In genomic region chr7:46660402-46660801, GRCh38 we compare ENCODE assay signal across 16 cellular contexts.
DNase-seq lines count a peak whose midpoint lies in the region; ATAC-seq, FAIRE-seq and TF ChIP-seq lines count a peak whose summit lies in the region.
"Had no signal": no experiment of that assay in that cellular context is flagged by ENCODE, and none has a peak within 500 bp of the region (broad histone marks: within the 10 kb centered on the region; RNA-seq: fewer than 3 reads in every experiment).

No MANE protein-coding gene starts in this region.

- no TSS peak for BruUV-seq in GM12878 (replicated peaks; lab: Mats Ljungman, UMichigan)

- peak in 1 of 2 experiments; percentile 68; a peak in 1 of 4 replicates for TF ChIP-seq EP300 in GM12878 (IDR thresholded peaks at IDR 0.05; ENCODE audit: borderline replicate concordance in 1 of 2, control insufficient read depth in 1 of 2, low read depth in 2 of 2, low read length in 2 of 2)

- H3K4me1 ChIP-seq in GM12878 (ENCODE audit: control insufficient read depth, insufficient read depth, low read length) (no peaks in the 10 kb centered on the region), neural progenitor cell (no peaks in the 10 kb centered on the region)
- H3K4me1 ChIP-seq in CD8-positive, alpha-beta T cell (ENCODE audit: insufficient read depth, low read length): no peaks in the 10 kb centered on the region
- H3K4me1 ChIP-seq: SJSA1 had no signal

- POLR2A ChIA-PET in GM12878 (lab: Charles Lee): interaction anchor here (1.1 kb wide), 1 partner anchor 13 kb away, joined by 3 read pairs; no protein-coding TSS in a partner anchor
- POLR2A ChIA-PET in CD8-positive, alpha-beta T cell (lab: Charles Lee): no interaction called here
- POLR2A ChIA-PET in activated CD4-positive, alpha-beta T cell treated with anti-CD3 and anti-CD28 coated beads, Interleukin-2, amount 10 ng/mL, durations not matched to agents 7 days and 5 days (lab: Charles Lee): no interaction called here

- no peaks in the 10 kb centered on the region for H3F3A ChIP-seq in neural progenitor cell (ENCODE audit: low read depth)

- intact Hi-C loops in GM12878 (cut with micrococcal nuclease; ENCODE audit: unreplicated experiment): loop anchor here (10.0 kb wide), 1 partner anchor 736 kb away; the partner anchor contains the start of gene IGFBP3
- intact Hi-C loops in CD8-positive, alpha-beta T cell (cut with DNase I, micrococcal nuclease): no loop called here

- ATAC-seq in GM12878: peak; percentile 28
- ATAC-seq in CD8-positive, alpha-beta T cell: no peak
- ATAC-seq in GM21360 (IDR thresholded peaks at IDR 0.05; ENCODE audit: unreplicated experiment): no peak

- H3K4me2 ChIP-seq in GM12878 (ENCODE audit: control insufficient read depth, insufficient read depth): no peak overlapping the region
- H3K4me2 ChIP-seq in neural progenitor cell: no peak overlapping the region

- RAD21 ChIA-PET in GM12878 (lab: Charles Lee; ENCODE audit: unreplicated experiment): interaction anchor here (0.9 to 4.5 kb wide), 9 partner anchors 8 to 302 kb away, joined by 3 to 42 read pairs (median 3); no protein-coding TSS in a partner anchor

- in situ Hi-C loops in GM12878 (cut with MboI): no loop called here

- TF ChIP-seq RAD21 in GM12878 (IDR thresholded peaks at IDR 0.05; ENCODE audit: insufficient read depth, low read depth, low read length): no peak

- TF ChIP-seq CTCF in AG10803 (conservative IDR thresholded peaks at IDR 0.05; ENCODE audit: low read length): no peak
- TF ChIP-seq CTCF in GM12878 (IDR thresholded peaks at IDR 0.05 in 2 of 3, conservative IDR thresholded peaks at IDR 0.05 in 1 of 3; ENCODE audit: control insufficient read depth in 2 of 3, extremely low read depth in 1 of 3, insufficient read depth in 1 of 3, low read depth in 3 of 3, low read length in 3 of 3): no peak
- no peak for TF ChIP-seq CTCF in neural progenitor cell (IDR thresholded peaks at IDR 0.05)
- no peak for TF ChIP-seq CTCF in CD8-positive, alpha-beta T cell (IDR thresholded peaks at IDR 0.05)

- H3K4me1 Mint-ChIP-seq in neural progenitor cell: peaks cover 8% of the 10 kb centered on the region
- H3K4me1 Mint-ChIP-seq in CD8-positive, alpha-beta T cell (ENCODE audit: low read depth): no peaks in the 10 kb centered on the region
- H3K4me1 Mint-ChIP-seq in activated CD4-positive, alpha-beta T cell treated with anti-CD3 and anti-CD28 coated beads, Interleukin-2, amount 10 ng/mL, durations not matched to agents 7 days and 5 days: no peaks in the 10 kb centered on the region
- H3K4me1 Mint-ChIP-seq: CD14-positive monocyte had no signal

- H3K9ac ChIP-seq in GM12878 (ENCODE audit: control insufficient read depth, insufficient read depth, low read length) (no peak overlapping the region), neural progenitor cell (no peak overlapping the region)

- H3K4me3 ChIP-seq in AG10803 (ENCODE audit: low read length): no peak overlapping the region
- no peak overlapping the region for H3K4me3 ChIP-seq in GM12878
- no peak overlapping the region for H3K4me3 ChIP-seq in neural progenitor cell
- no peak overlapping the region for H3K4me3 ChIP-seq in CD8-positive, alpha-beta T cell (ENCODE audit: low read depth, low read length)
- H3K4me3 ChIP-seq: SJSA1 had no signal

- H4K20me1 ChIP-seq in GM12878 (ENCODE audit: control insufficient read depth, insufficient read depth): no peaks in the 10 kb centered on the region
- H4K20me1 ChIP-seq in neural progenitor cell (ENCODE audit: low read depth): no peaks in the 10 kb centered on the region

- H3K27ac Mint-ChIP-seq in neural progenitor cell: no peak overlapping the region
- no peak overlapping the region for H3K27ac Mint-ChIP-seq in CD8-positive, alpha-beta T cell
- H3K27ac Mint-ChIP-seq in activated CD4-positive, alpha-beta T cell treated with anti-CD3 and anti-CD28 coated beads, Interleukin-2, amount 10 ng/mL, durations not matched to agents 7 days and 5 days: no peak overlapping the region
- H3K27ac Mint-ChIP-seq: CD14-positive monocyte had no signal

- WGBS in GM12878 (ENCODE audit: insufficient coverage, insufficient replicate concordance, low lambda C conversion rate, missing lambda C conversion rate): 25% methylated on average over 2 of the region's 2 CpGs

- H3K4me3 Mint-ChIP-seq in neural progenitor cell: no peak overlapping the region
- no peak overlapping the region for H3K4me3 Mint-ChIP-seq in CD8-positive, alpha-beta T cell
- H3K4me3 Mint-ChIP-seq in activated CD4-positive, alpha-beta T cell treated with anti-CD3 and anti-CD28 coated beads, Interleukin-2, amount 10 ng/mL, durations not matched to agents 7 days and 5 days: no peak overlapping the region
- H3K4me3 Mint-ChIP-seq: CD14-positive monocyte had no signal

- no peak overlapping the region for H2AFZ ChIP-seq in GM12878 (ENCODE audit: control insufficient read depth, low read depth, low read length)
- H2AFZ ChIP-seq in neural progenitor cell (replicated peaks): peak overlapping the region; percentile 11

- no peak overlapping the region for H3K27ac ChIP-seq in GM12878 (ENCODE audit: control insufficient read depth, insufficient read depth)
- no peak overlapping the region for H3K27ac ChIP-seq in neural progenitor cell
- no peak overlapping the region for H3K27ac ChIP-seq in CD8-positive, alpha-beta T cell (ENCODE audit: low read depth, low read length)
- H3K27ac ChIP-seq: SJSA1 had no signal

- DNase-seq in AG10803 (ENCODE audit: low read depth) (peak; percentile 23), HT1080 (ENCODE audit: low read depth) (peak; percentile 18), GM12878 (ENCODE audit: low read depth, low spot score) (no peak), neural progenitor cell (ENCODE audit: low spot score) (no peak)
- no peak for DNase-seq in CD8-positive, alpha-beta T cell
- DNase-seq in activated CD4-positive, alpha-beta T cell treated with anti-CD3 and anti-CD28 coated beads, Interleukin-2, amount 10 ng/mL, durations not matched to agents 7 days and 5 days: no peak
- DNase-seq in effector CD4-positive, alpha-beta T cell: no peak
- DNase-seq: AML-193, COR-L47, NCI-H187, NCI-H526 treated with DMSO at 0.1 percent for 48 hours had no signal

- TF ChIP-seq POLR2A in GM12878 (IDR thresholded peaks at IDR 0.05; ENCODE audit: low read depth, low read length): no peak

- H3K27me3 Mint-ChIP-seq in neural progenitor cell (ENCODE audit: insufficient read depth, low read depth): peaks cover 5% of the 10 kb centered on the region
- no peaks in the 10 kb centered on the region for H3K27me3 Mint-ChIP-seq in CD8-positive, alpha-beta T cell (ENCODE audit: low read depth)
- H3K27me3 Mint-ChIP-seq in activated CD4-positive, alpha-beta T cell treated with anti-CD3 and anti-CD28 coated beads, Interleukin-2, amount 10 ng/mL, durations not matched to agents 7 days and 5 days: no peaks in the 10 kb centered on the region

- H3K79me2 ChIP-seq in GM12878 (ENCODE audit: control insufficient read depth, insufficient read depth, low read length) (no peaks in the 10 kb centered on the region), neural progenitor cell (ENCODE audit: low read depth) (no peaks in the 10 kb centered on the region)

- CTCF ChIA-PET in GM12878 (lab: Yijun Ruan, JAX): interaction anchor here (0.6 to 1.9 kb wide), 6 partner anchors 9 to 117 kb away, joined by 3 to 7 read pairs (median 4); no protein-coding TSS in a partner anchor
- CTCF ChIA-PET in CD8-positive, alpha-beta T cell (lab: Charles Lee): no interaction called here
- CTCF ChIA-PET in activated CD4-positive, alpha-beta T cell treated with anti-CD3 and anti-CD28 coated beads, Interleukin-2, amount 10 ng/mL, durations not matched to agents 7 days and 5 days (lab: Charles Lee): no interaction called here

- SMC1A ChIA-PET in GM12878 (lab: Charles Lee; ENCODE audit: uncharacterized antibody, unreplicated experiment): interaction anchor here (0.8 to 13.0 kb wide), 11 partner anchors 8 to 71 kb away, joined by 3 to 106 read pairs (median 5); no protein-coding TSS in a partner anchor

- H3K36me3 ChIP-seq in GM12878 (ENCODE audit: control insufficient read depth in 2 of 2, insufficient read depth in 2 of 2, low read length in 1 of 2) (no peaks in the 10 kb centered on the region), neural progenitor cell (no peaks in the 10 kb centered on the region)
- H3K36me3 ChIP-seq in CD8-positive, alpha-beta T cell (ENCODE audit: insufficient read depth, low read length): no peaks in the 10 kb centered on the region
- H3K36me3 ChIP-seq: SJSA1 had no signal

- H3K9me3 ChIP-seq in GM12878 (replicated peaks; ENCODE audit: control insufficient read depth, insufficient read depth, low read length) (no peaks in the 10 kb centered on the region), neural progenitor cell (ENCODE audit: low read depth) (no peaks in the 10 kb centered on the region)
- no peaks in the 10 kb centered on the region for H3K9me3 ChIP-seq in CD8-positive, alpha-beta T cell (ENCODE audit: low read length)

- H3K27me3 ChIP-seq in GM12878 (replicated peaks in 1 of 2; ENCODE audit: control insufficient read depth in 2 of 2, insufficient read depth in 2 of 2, low read length in 1 of 2): no peaks in the 10 kb centered on the region
- H3K27me3 ChIP-seq in neural progenitor cell: no peaks in the 10 kb centered on the region
- no peaks in the 10 kb centered on the region for H3K27me3 ChIP-seq in CD8-positive, alpha-beta T cell (ENCODE audit: insufficient read depth, low read length)
- H3K27me3 ChIP-seq: SJSA1 had no signal

- FAIRE-seq in GM12878 (lab: Jason Lieb, UNC): no peak
- FAIRE-seq: A204.1, HTR-8/SVneo had no signal

- H3K9me3 Mint-ChIP-seq in neural progenitor cell: no peaks in the 10 kb centered on the region
- peaks cover 17% of the 10 kb centered on the region for H3K9me3 Mint-ChIP-seq in CD8-positive, alpha-beta T cell
- H3K9me3 Mint-ChIP-seq in activated CD4-positive, alpha-beta T cell treated with anti-CD3 and anti-CD28 coated beads, Interleukin-2, amount 10 ng/mL, durations not matched to agents 7 days and 5 days: peaks cover 7% of the 10 kb centered on the region

- H3K36me3 Mint-ChIP-seq in neural progenitor cell: no peaks in the 10 kb centered on the region
- H3K36me3 Mint-ChIP-seq in CD8-positive, alpha-beta T cell: no peaks in the 10 kb centered on the region
- no peaks in the 10 kb centered on the region for H3K36me3 Mint-ChIP-seq in activated CD4-positive, alpha-beta T cell treated with anti-CD3 and anti-CD28 coated beads, Interleukin-2, amount 10 ng/mL, durations not matched to agents 7 days and 5 days (ENCODE audit: low read depth)
- H3K36me3 Mint-ChIP-seq: CD14-positive monocyte had no signal

TF ChIP-seq in GM12878, 131 proteins besides CTCF, POLR2A, EP300 and RAD21 (continues in another document):
- TF ChIP-seq IRF4 (IDR thresholded peaks at IDR 0.05; ENCODE audit: low read depth, low read length): peak; percentile 31; the same call in 1 of the 2 replicates
- no peak for TF ChIP-seq HDAC2 (IDR thresholded peaks at IDR 0.05)
- no peak for TF ChIP-seq SUPT20H (IDR thresholded peaks at IDR 0.05; ENCODE audit: borderline replicate concordance, control insufficient read depth, low read depth, low read length)
- TF ChIP-seq CEBPB (IDR thresholded peaks at IDR 0.05; ENCODE audit: borderline replicate concordance in 1 of 2, low read depth in 2 of 2, low read length in 2 of 2): no peak
- peak; percentile 60; the same call in 1 of the 2 replicates for TF ChIP-seq ZNF24 (IDR thresholded peaks at IDR 0.05)
- no peak for TF ChIP-seq CHD1 (IDR thresholded peaks at IDR 0.05; ENCODE audit: low read depth, low read length)
- no peak for TF ChIP-seq EGR1 (IDR thresholded peaks at IDR 0.05; ENCODE audit: borderline replicate concordance in 1 of 2, low read depth in 2 of 2, low read length in 2 of 2)

Comparison
In these comparisons a context has a peak if more than half of its experiments do, and no peak if none do; other contexts are left out.
1. DNase-seq: peak in AG10803 (single experiment) and HT1080 (single experiment); none in GM12878 (single experiment), neural progenitor cell (single experiment), CD8-positive, alpha-beta T cell (0 of 7), activated CD4-positive, alpha-beta T cell treated with anti-CD3 and anti-CD28 coated beads, Interleukin-2, amount 10 ng/mL, durations not matched to agents 7 days and 5 days (single experiment) and effector CD4-positive, alpha-beta T cell (single experiment).